Comparison of ENCODE assay signal across 7 cellular contexts in genomic region chr19:44207126-44207803, GRCh38. TPM values are rescaled to one million over a fixed set of nuclear protein-coding genes. Genes with fewer than 3 reads are reported as not detected.
DNase-seq lines count a peak whose midpoint lies in the region; ATAC-seq, FAIRE-seq and TF ChIP-seq lines count a peak whose summit lies in the region.

No MANE protein-coding gene starts in this region.

- peak overlapping the region; percentile 98 for H2AFZ ChIP-seq in mammary epithelial cell (ENCODE audit: low read depth, low read length)

- peak overlapping the region; percentile 84 for H3K4me2 ChIP-seq in mammary epithelial cell (ENCODE audit: insufficient read depth, low read depth, low read length)
- H3K4me2 ChIP-seq in skeletal muscle satellite cell (ENCODE audit: low read length): peak overlapping the region; percentile 86

- CTCF ChIA-PET in mammary epithelial cell (lab: Charles Lee; ENCODE audit: low non-redundant PET): no interaction called here

- peak; percentile 91 for ATAC-seq in HG02973 (IDR thresholded peaks at IDR 0.05; ENCODE audit: unreplicated experiment)

- H3K36me3 ChIP-seq in WERI-Rb-1: no peaks in the 10 kb centered on the region
- H3K36me3 ChIP-seq in mammary epithelial cell (ENCODE audit: insufficient read depth, low read length): no peaks in the 10 kb centered on the region
- no peaks in the 10 kb centered on the region for H3K36me3 ChIP-seq in skeletal muscle satellite cell (ENCODE audit: insufficient read depth, low read length)

- FAIRE-seq in GM18507 (lab: Jason Lieb, UNC): peak; percentile 99

- H3K27me3 ChIP-seq in WERI-Rb-1 (ENCODE audit: insufficient read depth, low read depth, severe bottlenecking) (no peaks in the 10 kb centered on the region), mammary epithelial cell (ENCODE audit: insufficient read depth, low read length) (no peaks in the 10 kb centered on the region), skeletal muscle satellite cell (ENCODE audit: control insufficient read depth, insufficient read depth, low read length) (no peaks in the 10 kb centered on the region)

- H3K4me1 ChIP-seq in mammary epithelial cell (ENCODE audit: insufficient read depth, low read length) (no peaks in the 10 kb centered on the region), skeletal muscle satellite cell (ENCODE audit: control insufficient read depth, insufficient read depth, low read length) (peaks cover 4% of the 10 kb centered on the region)

- no TSS peak for BruUV-seq in mammary epithelial cell (replicated peaks; lab: Mats Ljungman, UMichigan)

- WGBS in mammary epithelial cell (ENCODE audit: low coverage, missing lambda C conversion rate): 6% methylated on average over 24 of the region's 26 CpGs

- peaks cover 7% of the 10 kb centered on the region for H3K9me3 ChIP-seq in WERI-Rb-1 (ENCODE audit: severe bottlenecking)
- no peaks in the 10 kb centered on the region for H3K9me3 ChIP-seq in mammary epithelial cell (replicated peaks; ENCODE audit: insufficient read depth, low read length)
- no peaks in the 10 kb centered on the region for H3K9me3 ChIP-seq in iPS-18c (ENCODE audit: control insufficient read depth, insufficient read depth, low read length)
- H3K9me3 ChIP-seq in skeletal muscle satellite cell (replicated peaks; ENCODE audit: low read length): no peaks in the 10 kb centered on the region

- TF ChIP-seq CTCF in WERI-Rb-1 (IDR thresholded peaks at IDR 0.05; ENCODE audit: low read depth, low read length) (no peak), mammary epithelial cell (conservative IDR thresholded peaks at IDR 0.05 in 1 of 2, IDR thresholded peaks at IDR 0.05 in 1 of 2; ENCODE audit: extremely low read depth in 1 of 2, insufficient read depth in 1 of 2, low read depth in 1 of 2, low read length in 2 of 2) (no peak)

- DNase-seq in GM18507 (ENCODE audit: extremely low spot score, insufficient read length, low read depth) (peak; percentile 65), NCI-H2081 (lab: John Stamatoyannopoulos, UW) (peak; percentile 96 to 98), WERI-Rb-1 (peak; percentile 91), mammary epithelial cell (peak; percentile 89)

- in situ Hi-C loops in mammary epithelial cell (cut with MboI; ENCODE audit: low sequenced_read_pairs in 2 of 2): no loop called here

- H3K79me2 ChIP-seq in mammary epithelial cell (ENCODE audit: insufficient read depth, low read length): no peaks in the 10 kb centered on the region

- H4K20me1 ChIP-seq in mammary epithelial cell (ENCODE audit: insufficient read depth, low read length): no peaks in the 10 kb centered on the region

- peak overlapping the region; percentile 31 for H3K9ac ChIP-seq in mammary epithelial cell (ENCODE audit: insufficient read depth, low read length)
- peak overlapping the region; percentile 95 for H3K9ac ChIP-seq in skeletal muscle satellite cell (ENCODE audit: low read depth, low read length)

- intact Hi-C loops in mammary epithelial cell (cut with micrococcal nuclease): no loop called here

- dilution Hi-C loops in mammary epithelial cell (cut with HindIII; ENCODE audit: low sequenced_read_pairs): no loop called here

- H3K4me3 ChIP-seq in WERI-Rb-1 (ENCODE audit: low read depth, low read length) (peak overlapping the region; percentile 89), mammary epithelial cell (replicated peaks in 1 of 3; ENCODE audit: insufficient read depth in 1 of 3, low read depth in 2 of 3, low read length in 3 of 3) (peak overlapping the region; percentile 80 to 85 (median 85)), iPS-18c (ENCODE audit: insufficient read depth, low read depth, low read length) (peak overlapping the region; percentile 59), skeletal muscle satellite cell (ENCODE audit: low read length) (peak overlapping the region; percentile 91)

- H3K27ac ChIP-seq in WERI-Rb-1 (peak overlapping the region; percentile 76), mammary epithelial cell (ENCODE audit: insufficient read depth, low read depth, low read length) (peak overlapping the region; percentile 31)

RNA-seq across cellular contexts. Expression of gene ZNF227, which starts 5.1 kb away (rescaled TPM):
- total RNA-seq in mammary epithelial cell: 10 to 100 TPM; 11.1 to 12.8 TPM
- polyA plus RNA-seq in mammary epithelial cell: 4.3 TPM
- 6.7 TPM for polyA minus RNA-seq in mammary epithelial cell
- 11.4 and 14.2 TPM in 2 replicates for total RNA-seq in skeletal muscle satellite cell (2012; rRNA removed)

RNA-seq across cellular contexts. Expression of gene ZNF226, which starts 42.4 kb away (rescaled TPM):
- total RNA-seq in mammary epithelial cell: 10 to 100 TPM; 15.2 to 19.6 TPM
- polyA plus RNA-seq in mammary epithelial cell: 9.8 TPM
- polyA minus RNA-seq in mammary epithelial cell: 24.8 TPM
- 12.7 and 20.3 TPM in 2 replicates for total RNA-seq in skeletal muscle satellite cell (2012; rRNA removed)

RNA-seq across cellular contexts. Expression of gene ZNF233, which starts 52.4 kb away (rescaled TPM):
- 1 to 10 TPM in 1 of 2 donors, not detected in 1; 1.0 TPM for total RNA-seq in mammary epithelial cell
- polyA plus RNA-seq in mammary epithelial cell: 0.07 TPM
- not detected for polyA minus RNA-seq in mammary epithelial cell
- total RNA-seq in skeletal muscle satellite cell (2012; rRNA removed): under 0.01 and 0.22 TPM in 2 replicates

Comparison
In these comparisons a context has a peak if more than half of its experiments do, and no peak if none do; other contexts are left out.
1. Peak in every context shown above with its lines: DNase-seq, ATAC-seq, H3K4me3 ChIP-seq and H3K27ac ChIP-seq.